ENCODE assay signal across 20 cellular contexts in genomic region chr19:40302224-40303011, GRCh38. TPM values are rescaled to one million over a fixed set of nuclear protein-coding genes. Genes with fewer than 3 reads are reported as not detected.
DNase-seq lines count a peak whose midpoint lies in the region; ATAC-seq, FAIRE-seq and TF ChIP-seq lines count a peak whose summit lies in the region.
"Had no signal": no experiment of that assay in that cellular context is flagged by ENCODE, and none has a peak within 500 bp of the region (broad histone marks: within the 10 kb centered on the region; RNA-seq: fewer than 3 reads in every experiment).

No MANE protein-coding gene starts in this region.

- FAIRE-seq in astrocyte (lab: Jason Lieb, UNC) = no peak
- FAIRE-seq: GM18507, RCC 7860 had no signal

- H3K4me3 ChIP-seq in HEK293 (ENCODE audit: low read depth, low read length) (no peak overlapping the region), astrocyte (ENCODE audit: insufficient read depth, low read depth, low read length) (no peak overlapping the region), prostate gland (no peak overlapping the region), right cardiac atrium (ENCODE audit: low read length) (no peak overlapping the region), MG63 (no peak overlapping the region)
- H3K4me3 ChIP-seq: SJSA1 had no signal

- TF ChIP-seq CTCF in HEK293 (tag by site-specific recombination; IDR thresholded peaks at IDR 0.05) (no peak), astrocyte (IDR thresholded peaks at IDR 0.05; ENCODE audit: insufficient read depth, low read depth, low read length) (no peak), prostate gland (IDR thresholded peaks at IDR 0.05) (no peak)

- H3K36me3 ChIP-seq in HEK293 (ENCODE audit: control insufficient read depth in 2 of 2, insufficient read depth in 1 of 2, low read length in 2 of 2) = peaks cover 0 to 36% of the 10 kb centered on the region in 2 experiments; a peak in 2 of 3 replicates
- H3K36me3 ChIP-seq in astrocyte (ENCODE audit: insufficient read depth, low read length) = no peaks in the 10 kb centered on the region
- no peaks in the 10 kb centered on the region for H3K36me3 ChIP-seq in prostate gland
- no peaks in the 10 kb centered on the region; the same call in 1 of the 2 replicates for H3K36me3 ChIP-seq in MG63
- H3K36me3 ChIP-seq: SJSA1 had no signal

- H3K9ac ChIP-seq in astrocyte (ENCODE audit: low read length) = no peak overlapping the region

- CTCF ChIA-PET in HEK293 (lab: Yijun Ruan, JAX) = interaction anchor here (0.6 to 3.9 kb wide), 5 partner anchors 75 to 505 kb away, joined by 3 to 57 read pairs (median 4); no protein-coding TSS in a partner anchor

- WGBS in prostate gland = 47% methylated on average over 6 of the region's 6 CpGs
- 89% methylated on average over 6 of the region's 6 CpGs for WGBS in right cardiac atrium

- H3K4me2 ChIP-seq in astrocyte (ENCODE audit: low read length) = no peak overlapping the region

- H3K4me3 Mint-ChIP-seq in astrocyte (ENCODE audit: unreplicated experiment) = peak overlapping the region; percentile 20
- H3K4me3 Mint-ChIP-seq: CD4-positive, alpha-beta T cell had no signal

- POLR2A ChIA-PET in HEK293 (lab: Yijun Ruan, JAX) = interaction anchor here (1.7 kb wide), 1 partner anchor 46 kb away, joined by 4 read pairs; the partner anchor contains the start of genes C19orf47 and PLD3

- H3K27ac ChIP-seq in HEK293 (ENCODE audit: extremely low read depth, low read depth, low read length) = peak overlapping the region; percentile 41; the same call in 1 of the 2 replicates
- no peak overlapping the region for H3K27ac ChIP-seq in astrocyte (ENCODE audit: low read depth, low read length)
- peak overlapping the region; percentile 46 to 47 for H3K27ac ChIP-seq in prostate gland
- H3K27ac ChIP-seq in right cardiac atrium (ENCODE audit: low read length) = no peak overlapping the region
- H3K27ac ChIP-seq: SJSA1 had no signal

- DNase-seq in astrocyte (ENCODE audit: low read depth) = no peak
- peak; percentile 36 for DNase-seq in prostate gland (ENCODE audit: low spot score)
- DNase-seq in right cardiac atrium = no peak
- DNase-seq in MG63 = no peak
- no peak for DNase-seq in epidermal melanocyte (ENCODE audit: insufficient read length, low spot score)
- DNase-seq: ACHN; Calu3; CD4-positive, alpha-beta T cell; NCI-H1048; NCI-H146; NCI-H2107; NCI-H446; NCI-H748 treated with DMSO at 0.1 percent for 48 hours had no signal

- no peaks in the 10 kb centered on the region for H3K9me3 Mint-ChIP-seq in astrocyte (ENCODE audit: unreplicated experiment)
- H3K9me3 Mint-ChIP-seq: CD4-positive, alpha-beta T cell had no signal

- H3K27me3 ChIP-seq in astrocyte (ENCODE audit: insufficient read depth, low read length) (no peaks in the 10 kb centered on the region), prostate gland (replicated peaks; ENCODE audit: insufficient read depth) (no peaks in the 10 kb centered on the region), right cardiac atrium (ENCODE audit: control insufficient read depth, insufficient read depth) (no peaks in the 10 kb centered on the region), MG63 (no peaks in the 10 kb centered on the region)
- H3K27me3 ChIP-seq: SJSA1 had no signal

- ATAC-seq in esophagus mucosa (peak; percentile 72), right cardiac atrium (no peak), HG03571 (IDR thresholded peaks at IDR 0.05; ENCODE audit: unreplicated experiment) (no peak)
- ATAC-seq: HCT116 had no signal

- no peaks in the 10 kb centered on the region for H3K36me3 Mint-ChIP-seq in astrocyte (ENCODE audit: low read depth, unreplicated experiment)

- peak overlapping the region; percentile 80 for H3K27ac Mint-ChIP-seq in astrocyte (ENCODE audit: unreplicated experiment)
- H3K27ac Mint-ChIP-seq: CD4-positive, alpha-beta T cell had no signal

- no peaks in the 10 kb centered on the region for H3K27me3 Mint-ChIP-seq in astrocyte (ENCODE audit: low read depth, unreplicated experiment)
- H3K27me3 Mint-ChIP-seq: CD4-positive, alpha-beta T cell had no signal

- intact Hi-C loops in prostate gland (cut with DNase I) = no loop called here
- intact Hi-C loops in right cardiac atrium (cut with DNase I) = loop anchor here in 3 of 4 donors (10.0 kb wide), 4 partner anchors 158 to 332 kb away; no protein-coding TSS in a partner anchor

- H3K4me1 ChIP-seq in HEK293 (ENCODE audit: control insufficient read depth, insufficient read depth, low read length) (peaks cover 13% of the 10 kb centered on the region), astrocyte (ENCODE audit: insufficient read depth, low read length) (no peaks in the 10 kb centered on the region), prostate gland (replicated peaks) (no peaks in the 10 kb centered on the region), right cardiac atrium (ENCODE audit: control insufficient read depth, insufficient read depth, low read length) (no peaks in the 10 kb centered on the region)
- H3K4me1 ChIP-seq: SJSA1 had no signal

- no peak for TF ChIP-seq POLR2A in prostate gland (IDR thresholded peaks at IDR 0.05)

- no peak overlapping the region for H2AFZ ChIP-seq in astrocyte (ENCODE audit: low read depth, low read length)

- peaks cover 8% of the 10 kb centered on the region for H3K4me1 Mint-ChIP-seq in astrocyte (ENCODE audit: low read depth, unreplicated experiment)

- H3K9me3 ChIP-seq in HEK293 (ENCODE audit: control insufficient read depth, insufficient read depth, low read depth, low read length) (no peaks in the 10 kb centered on the region; the same call in 1 of the 2 replicates), astrocyte (ENCODE audit: insufficient read depth, low read depth, low read length) (no peaks in the 10 kb centered on the region), prostate gland (no peaks in the 10 kb centered on the region), right cardiac atrium (ENCODE audit: control insufficient read depth, low read length) (no peaks in the 10 kb centered on the region), MG63 (no peaks in the 10 kb centered on the region)
- H3K9me3 ChIP-seq: SJSA1 had no signal

- no peaks in the 10 kb centered on the region for H4K20me1 ChIP-seq in astrocyte (ENCODE audit: insufficient read depth, low read length)

- H3K79me2 ChIP-seq in astrocyte (ENCODE audit: insufficient read depth, low read length) = no peaks in the 10 kb centered on the region

TF ChIP-seq in HEK293, 187 proteins besides CTCF, POLR2A, EP300 and RAD21:
- TF ChIP-seq ZNF548 (tag by site-specific recombination; IDR thresholded peaks at IDR 0.05) (0 out of 2 replicates have a peak, but pooled peaks have one; percentile 31), SP7 (tag by site-specific recombination; IDR thresholded peaks at IDR 0.05) (0 out of 2 replicates have a peak, but pooled peaks have one; percentile 13), MEIS1 (CRISPR knock-in tag; IDR thresholded peaks at IDR 0.05; ENCODE audit: borderline replicate concordance) (no peak), ZBTB17 (tag by site-specific recombination; IDR thresholded peaks at IDR 0.05) (peak; percentile 71), ZNF362 (tag by site-specific recombination; IDR thresholded peaks at IDR 0.05) (peak; percentile 94), RBAK (tag by site-specific recombination; IDR thresholded peaks at IDR 0.05) (no peak), GLIS1 (tag by site-specific recombination; IDR thresholded peaks at IDR 0.05) (peak; percentile 42), WT1 (tag by site-specific recombination; IDR thresholded peaks at IDR 0.05) (no peak), ZNF394 (tag by site-specific recombination; IDR thresholded peaks at IDR 0.05; ENCODE audit: borderline replicate concordance) (peak; percentile 51; the same call in 1 of the 2 replicates), GLIS2 (tag by site-specific recombination; IDR thresholded peaks at IDR 0.05) (no peak)

RNA-seq across cellular contexts. Expression of gene AKT2, which starts 17.3 kb away (rescaled TPM):
- total RNA-seq in astrocyte (125 and 127 TPM in 2 replicates), esophagus mucosa (96.0 TPM), prostate gland (100 to 1,000 TPM in 1 of 2 donors, 10 to 100 TPM in 1; 95.3 to 171 TPM), right cardiac atrium (100 to 1,000 TPM; 119 to 131 (median 125) TPM)
- polyA plus RNA-seq in right cardiac atrium = 94.9 TPM
- 104 and 131 TPM in 2 replicates for total RNA-seq in MG63 (2014; rRNA removed; shearing (Covaris generic); ENCODE audit: low replicate concordance)

RNA-seq across cellular contexts. Expression of gene C19orf47, which starts 45.8 kb away (rescaled TPM):
- total RNA-seq in astrocyte (18.2 and 20.6 TPM in 2 replicates), esophagus mucosa (13.4 TPM), prostate gland (10 to 100 TPM; 20.8 to 27.3 TPM), right cardiac atrium (100 to 1,000 TPM; 116 to 170 (median 144) TPM)
- polyA plus RNA-seq in right cardiac atrium = 194 TPM
- total RNA-seq in MG63 (2014; rRNA removed; shearing (Covaris generic); ENCODE audit: low replicate concordance) = 27.0 and 37.3 TPM in 2 replicates

RNA-seq across cellular contexts. Expression of gene PLD3, which starts 46.1 kb away (rescaled TPM):
- total RNA-seq in astrocyte (728 and 882 TPM in 2 replicates), esophagus mucosa (55.4 TPM), prostate gland (100 to 1,000 TPM; 328 to 639 TPM), right cardiac atrium (100 to 1,000 TPM; 197 to 235 (median 223) TPM)
- polyA plus RNA-seq in right cardiac atrium = 180 TPM
- 141 and 144 TPM in 2 replicates for total RNA-seq in MG63 (2014; rRNA removed; shearing (Covaris generic); ENCODE audit: low replicate concordance)

Comparison
In these comparisons a context has a peak if more than half of its experiments do, and no peak if none do; other contexts are left out.
1. H3K27ac ChIP-seq: peak in HEK293 (single experiment) and prostate gland (2 of 2); none in astrocyte (single experiment) and right cardiac atrium (single experiment).